Comparison of ENCODE assay signal across 35 cellular contexts in genomic region chr17:41559548-41559947, GRCh38. TPM values are rescaled to one million over a fixed set of nuclear protein-coding genes. Genes with fewer than 3 reads are reported as not detected.
DNase-seq lines count a peak whose midpoint lies in the region; TF ChIP-seq lines count a peak whose summit lies in the region.
"Had no signal": no experiment of that assay in that cellular context is flagged by ENCODE, and none has a peak within 500 bp of the region (broad histone marks: within the 10 kb centered on the region; RNA-seq: fewer than 3 reads in every experiment).

No MANE protein-coding gene starts in this region.

- H3K4me3 ChIP-seq in adipocyte (ENCODE audit: low read length) = no peak overlapping the region
- H3K4me3 ChIP-seq in fibroblast of the aortic adventitia (ENCODE audit: low read depth, low read length) = no peak overlapping the region
- no peak overlapping the region for H3K4me3 ChIP-seq in smooth muscle cell
- no peak overlapping the region for H3K4me3 ChIP-seq in testis
- H3K4me3 ChIP-seq: ascending aorta, dorsolateral prefrontal cortex, GM12878, heart left ventricle, lung, ovary, right atrium auricular region had no signal

- TF ChIP-seq POLR2A in testis (IDR thresholded peaks at IDR 0.05) = no peak

- TF ChIP-seq CTCF in HFFc6 (IDR thresholded peaks at IDR 0.05) (no peak), fibroblast of the aortic adventitia (IDR thresholded peaks at IDR 0.05; ENCODE audit: insufficient read depth, low read length) (no peak), smooth muscle cell (IDR thresholded peaks at IDR 0.05; ENCODE audit: borderline replicate concordance, insufficient read depth, poor library complexity, severe bottlenecking) (no peak), testis (IDR thresholded peaks at IDR 0.05) (no peak)

- H3K27ac ChIP-seq in smooth muscle cell (ENCODE audit: low read depth) (no peak overlapping the region), testis (no peak overlapping the region)
- H3K27ac ChIP-seq: ascending aorta, dorsolateral prefrontal cortex, heart left ventricle, ovary, right atrium auricular region had no signal

- H2AFZ ChIP-seq in smooth muscle cell (ENCODE audit: low read depth) = no peak overlapping the region

- intact Hi-C loops in testis (cut with DNase I; ENCODE audit: low total_unique reads) = no loop called here

- no peaks in the 10 kb centered on the region for H3K36me3 ChIP-seq in adipocyte (ENCODE audit: control insufficient read depth, insufficient read depth, low read length, severe bottlenecking)
- H3K36me3 ChIP-seq in smooth muscle cell (ENCODE audit: low read depth) = no peaks in the 10 kb centered on the region
- no peaks in the 10 kb centered on the region for H3K36me3 ChIP-seq in testis (ENCODE audit: low read depth, missing control alignments)
- H3K36me3 ChIP-seq: ascending aorta, heart left ventricle, ovary, right atrium auricular region had no signal

- H3K27ac Mint-ChIP-seq in HFFc6 = no peak overlapping the region
- H3K27ac Mint-ChIP-seq: activated CD8-positive, alpha-beta T cell treated with anti-CD3 and anti-CD28 coated beads for 36 hours; activated naive CD4-positive, alpha-beta T cell treated with anti-CD3 and anti-CD28 coated beads, Interleukin-2, amount 50 U/mL, for 72 hours; activated T-helper 2 cell treated with anti-CD3 and anti-CD28 coated beads, Interferon-gamma antibody, Interleukin-2, Interleukin-4, amounts not matched to agents 10 μg/mL and 5 μg/mL and 100 μg/mL, durations not matched to agents 14 hours and 24 hours and 36 hours; nephron; stimulated activated effector memory CD8-positive, alpha-beta T cell treated with anti-CD3 and anti-CD28 coated beads, Interleukin-12 subunit alpha, Interleukin-12 subunit beta, amount 100 ng/mL, for 72 hours had no signal

- no peaks in the 10 kb centered on the region for H4K20me1 ChIP-seq in smooth muscle cell (ENCODE audit: low read depth)

- no peak overlapping the region for H3K4me3 Mint-ChIP-seq in HFFc6
- H3K4me3 Mint-ChIP-seq: activated CD8-positive, alpha-beta T cell treated with anti-CD3 and anti-CD28 coated beads for 36 hours; CD14-positive monocyte; nephron; stimulated activated effector memory CD8-positive, alpha-beta T cell treated with anti-CD3 and anti-CD28 coated beads, Interleukin-12 subunit alpha, Interleukin-12 subunit beta, amount 100 ng/mL, for 72 hours had no signal

- H3K9me3 ChIP-seq in adipocyte (ENCODE audit: control insufficient read depth, low read length) (no peaks in the 10 kb centered on the region), smooth muscle cell (replicated peaks; ENCODE audit: low read depth) (no peaks in the 10 kb centered on the region), testis (no peaks in the 10 kb centered on the region)
- H3K9me3 ChIP-seq: ascending aorta, heart left ventricle, ovary, right atrium auricular region had no signal

- peaks cover 31% of the 10 kb centered on the region for H3K27me3 Mint-ChIP-seq in HFFc6 (ENCODE audit: insufficient read depth)

- H3K4me1 ChIP-seq in adipocyte (ENCODE audit: control insufficient read depth, insufficient read depth, low read length) (peaks cover 28% of the 10 kb centered on the region), smooth muscle cell (ENCODE audit: low read depth) (peaks cover 12% of the 10 kb centered on the region), testis (no peaks in the 10 kb centered on the region)
- H3K4me1 ChIP-seq: ascending aorta, heart left ventricle, right atrium auricular region had no signal

- H3K36me3 Mint-ChIP-seq in HFFc6 (ENCODE audit: low read depth) = no peaks in the 10 kb centered on the region
- H3K36me3 Mint-ChIP-seq: activated naive CD4-positive, alpha-beta T cell treated with anti-CD3 and anti-CD28 coated beads, Interleukin-2, amount 50 U/mL, for 72 hours; CD14-positive monocyte; stimulated activated effector memory CD8-positive, alpha-beta T cell treated with anti-CD3 and anti-CD28 coated beads, Interleukin-12 subunit alpha, Interleukin-12 subunit beta, amount 100 ng/mL, for 72 hours had no signal

- H3K9me3 Mint-ChIP-seq in HFFc6 = no peaks in the 10 kb centered on the region
- H3K9me3 Mint-ChIP-seq: activated CD8-positive, alpha-beta T cell treated with anti-CD3 and anti-CD28 coated beads for 36 hours; activated naive CD4-positive, alpha-beta T cell treated with anti-CD3 and anti-CD28 coated beads, Interleukin-2, amount 50 U/mL, for 72 hours; activated T-helper 2 cell treated with anti-CD3 and anti-CD28 coated beads, Interferon-gamma antibody, Interleukin-2, Interleukin-4, amounts not matched to agents 10 μg/mL and 5 μg/mL and 100 μg/mL, durations not matched to agents 14 hours and 24 hours and 36 hours; CD14-positive monocyte; nephron; stimulated activated effector memory CD8-positive, alpha-beta T cell treated with anti-CD3 and anti-CD28 coated beads, Interleukin-12 subunit alpha, Interleukin-12 subunit beta, amount 100 ng/mL, for 72 hours had no signal

- peak; percentile 16 for DNase-seq in HFFc6
- DNase-seq in adipocyte (ENCODE audit: low read depth) = peak; percentile 15
- DNase-seq in fibroblast of the aortic adventitia (ENCODE audit: low read depth) = peak; percentile 51
- no peak for DNase-seq in smooth muscle cell (lab: John Stamatoyannopoulos, UW; ENCODE audit: unreplicated experiment)
- no peak for DNase-seq in COLO668 (lab: John Stamatoyannopoulos, UW; ENCODE audit: unreplicated experiment)
- DNase-seq in cerebellar cortex (ENCODE audit: low spot score) = no peak
- DNase-seq in testis = no peak
- DNase-seq: activated CD8-positive, alpha-beta T cell treated with anti-CD3 and anti-CD28 coated beads for 36 hours; cerebellar nuclear complex; DND-41; dorsolateral prefrontal cortex; GOT3; heart left ventricle; KBM-7; MV-4-11; NCI-H146; NCI-H2107; NCI-H446; NCI-H82; ovary; stimulated activated CD4-positive, alpha-beta T cell treated with anti-CD3 and anti-CD28 coated beads, Interleukin-4, amount 100 ng/mL, for 24 hours; substantia nigra had no signal

- no peaks in the 10 kb centered on the region for H3K79me2 ChIP-seq in smooth muscle cell (ENCODE audit: low read depth)

- H3F3A ChIP-seq in smooth muscle cell (ENCODE audit: low read depth) = no peaks in the 10 kb centered on the region

- H3K9ac ChIP-seq in adipocyte (ENCODE audit: low read length) = no peak overlapping the region
- H3K9ac ChIP-seq in smooth muscle cell (ENCODE audit: low read depth) = no peak overlapping the region

- WGBS in smooth muscle cell (ENCODE audit: low lambda C conversion rate) = 79% methylated on average over 2 of the region's 2 CpGs
- 86 to 88% methylated on average over 2 of the region's 2 CpGs for WGBS in testis, 2 donors

- H3K27me3 ChIP-seq in adipocyte (replicated peaks; ENCODE audit: control insufficient read depth, insufficient read depth, low read length) (peaks cover 19% of the 10 kb centered on the region), smooth muscle cell (ENCODE audit: low read depth) (no peaks in the 10 kb centered on the region), testis (no peaks in the 10 kb centered on the region)
- H3K27me3 ChIP-seq: ascending aorta, ovary, right atrium auricular region had no signal

- H3K4me1 Mint-ChIP-seq in HFFc6 (ENCODE audit: low read depth) = peaks cover 21% of the 10 kb centered on the region
- H3K4me1 Mint-ChIP-seq: CD14-positive monocyte; stimulated activated effector memory CD8-positive, alpha-beta T cell treated with anti-CD3 and anti-CD28 coated beads, Interleukin-12 subunit alpha, Interleukin-12 subunit beta, amount 100 ng/mL, for 72 hours had no signal

- H3K4me2 ChIP-seq in smooth muscle cell = peak overlapping the region; percentile 13

RNA-seq across cellular contexts. Expression of gene KRT9, which starts 12.3 kb away (rescaled TPM):
- not detected for total RNA-seq in HFFc6 (2021; fragmentation: NEBNext Ultra II Directional; extraction: Animal tissue kit (Norgen Biotek cat#: 25700))
- total RNA-seq in fibroblast of the aortic adventitia (ENCODE audit: low replicate concordance) (not detected in 2 replicates), smooth muscle cell (0.22 and 1.3 TPM in 2 replicates), testis (under 1 TPM in 1 of 2 donors, not detected in 1; 0.43 TPM)
- polyA plus RNA-seq in smooth muscle cell (not detected in 2 replicates), testis (ENCODE audit: insufficient read depth, low read depth, low replicate concordance) (0.29 TPM)
- total RNA-seq: activated CD8-positive, alpha-beta T cell treated with anti-CD3 and anti-CD28 coated beads for 36 hours; activated naive CD4-positive, alpha-beta T cell treated with anti-CD3 and anti-CD28 coated beads, Interleukin-2, amount 50 U/mL, for 72 hours; activated T-helper 2 cell treated with anti-CD3 and anti-CD28 coated beads, Interferon-gamma antibody, Interleukin-2, Interleukin-4, amounts not matched to agents 10 μg/mL and 5 μg/mL and 100 μg/mL, durations not matched to agents 14 hours and 24 hours and 36 hours; ascending aorta; GM12878; heart left ventricle; HT1080; lung; mucosa of gallbladder; ovary; right atrium auricular region; T-helper 2 cell treated with Interferon-gamma antibody and Interleukin-4, amounts not matched to agents 100 ng/mL and 5 ng/mL, for 36 hours; ureter had no signal
- polyA plus RNA-seq: CD14-positive monocyte, GM12878, heart left ventricle, lung, ovary had no signal

RNA-seq across cellular contexts. Expression of gene KRT14, which starts 27.1 kb away (rescaled TPM):
- total RNA-seq in HFFc6 (2021; fragmentation: NEBNext Ultra II Directional; extraction: Animal tissue kit (Norgen Biotek cat#: 25700)) = 1 to 10 TPM in 4 of 6 experiments, under 1 TPM in 2; 0.14 to 2.0 (median 1.5) TPM
- 0.82 and 1.3 TPM in 2 replicates for total RNA-seq in fibroblast of the aortic adventitia (ENCODE audit: low replicate concordance)
- 235 and 348 TPM in 2 replicates for total RNA-seq in smooth muscle cell
- 193 and 492 TPM in 2 replicates for polyA plus RNA-seq in smooth muscle cell
- total RNA-seq in testis = under 1 TPM in 1 of 2 donors, not detected in 1; 0.24 TPM
- polyA plus RNA-seq in testis (ENCODE audit: insufficient read depth, low read depth, low replicate concordance) = 0.37 TPM
- total RNA-seq: activated CD8-positive, alpha-beta T cell treated with anti-CD3 and anti-CD28 coated beads for 36 hours; activated naive CD4-positive, alpha-beta T cell treated with anti-CD3 and anti-CD28 coated beads, Interleukin-2, amount 50 U/mL, for 72 hours; activated T-helper 2 cell treated with anti-CD3 and anti-CD28 coated beads, Interferon-gamma antibody, Interleukin-2, Interleukin-4, amounts not matched to agents 10 μg/mL and 5 μg/mL and 100 μg/mL, durations not matched to agents 14 hours and 24 hours and 36 hours; dorsolateral prefrontal cortex; GM12878; T-helper 2 cell treated with Interferon-gamma antibody and Interleukin-4, amounts not matched to agents 100 ng/mL and 5 ng/mL, for 36 hours had no signal
- polyA plus RNA-seq: CD14-positive monocyte, heart left ventricle, ovary had no signal

RNA-seq across cellular contexts. Expression of gene KRT19, which starts 31.4 kb away (rescaled TPM):
- 100 to 1,000 TPM in 2 of 6 experiments, 10 to 100 TPM in 4; 45.7 to 244 (median 50.6) TPM for total RNA-seq in HFFc6 (2021; fragmentation: NEBNext Ultra II Directional; extraction: Animal tissue kit (Norgen Biotek cat#: 25700))
- total RNA-seq in fibroblast of the aortic adventitia (ENCODE audit: low replicate concordance) = 50.7 and 78.5 TPM in 2 replicates
- total RNA-seq in smooth muscle cell = 539 and 722 TPM in 2 replicates
- 454 and 1,762 TPM in 2 replicates for polyA plus RNA-seq in smooth muscle cell
- total RNA-seq in testis = 1 to 10 TPM; 3.9 to 5.5 TPM
- 49.5 TPM for polyA plus RNA-seq in testis (ENCODE audit: insufficient read depth, low read depth, low replicate concordance)
- total RNA-seq: activated CD8-positive, alpha-beta T cell treated with anti-CD3 and anti-CD28 coated beads for 36 hours; activated naive CD4-positive, alpha-beta T cell treated with anti-CD3 and anti-CD28 coated beads, Interleukin-2, amount 50 U/mL, for 72 hours; activated T-helper 2 cell treated with anti-CD3 and anti-CD28 coated beads, Interferon-gamma antibody, Interleukin-2, Interleukin-4, amounts not matched to agents 10 μg/mL and 5 μg/mL and 100 μg/mL, durations not matched to agents 14 hours and 24 hours and 36 hours; T-helper 2 cell treated with Interferon-gamma antibody and Interleukin-4, amounts not matched to agents 100 ng/mL and 5 ng/mL, for 36 hours had no signal
- polyA plus RNA-seq: CD14-positive monocyte had no signal

RNA-seq across cellular contexts. Expression of gene KRT15, which starts 40.9 kb away (rescaled TPM):
- 1 to 10 TPM; 5.0 to 8.6 (median 6.9) TPM for total RNA-seq in HFFc6 (2021; fragmentation: NEBNext Ultra II Directional; extraction: Animal tissue kit (Norgen Biotek cat#: 25700))
- total RNA-seq in fibroblast of the aortic adventitia (ENCODE audit: low replicate concordance) (0.63 TPM in 1 of 2 replicates, not detected in the other), smooth muscle cell (0.49 and 1.7 TPM in 2 replicates), testis (10 to 100 TPM in 1 of 2 donors, 1 to 10 TPM in 1; 5.8 to 19.4 TPM)
- polyA plus RNA-seq in smooth muscle cell (0.93 and 1.3 TPM in 2 replicates), testis (ENCODE audit: insufficient read depth, low read depth, low replicate concordance) (21.7 TPM)
- total RNA-seq: activated CD8-positive, alpha-beta T cell treated with anti-CD3 and anti-CD28 coated beads for 36 hours; activated naive CD4-positive, alpha-beta T cell treated with anti-CD3 and anti-CD28 coated beads, Interleukin-2, amount 50 U/mL, for 72 hours; activated T-helper 2 cell treated with anti-CD3 and anti-CD28 coated beads, Interferon-gamma antibody, Interleukin-2, Interleukin-4, amounts not matched to agents 10 μg/mL and 5 μg/mL and 100 μg/mL, durations not matched to agents 14 hours and 24 hours and 36 hours; T-helper 2 cell treated with Interferon-gamma antibody and Interleukin-4, amounts not matched to agents 100 ng/mL and 5 ng/mL, for 36 hours had no signal
- polyA plus RNA-seq: CD14-positive monocyte had no signal

RNA-seq across cellular contexts. Expression of gene KRT16, which starts 53.0 kb away (rescaled TPM):
- total RNA-seq in HFFc6 (2021; fragmentation: NEBNext Ultra II Directional; extraction: Animal tissue kit (Norgen Biotek cat#: 25700)) = under 1 TPM in 4 of 6 experiments, not detected in 2; 0.11 to 0.47 (median 0.17) TPM
- 0.98 and 2.0 TPM in 2 replicates for total RNA-seq in fibroblast of the aortic adventitia (ENCODE audit: low replicate concordance)
- total RNA-seq in smooth muscle cell = 404 and 521 TPM in 2 replicates
- polyA plus RNA-seq in smooth muscle cell = 304 and 399 TPM in 2 replicates
- total RNA-seq in testis = not detected
- polyA plus RNA-seq in testis (ENCODE audit: insufficient read depth, low read depth, low replicate concordance) = not detected
- total RNA-seq: activated CD8-positive, alpha-beta T cell treated with anti-CD3 and anti-CD28 coated beads for 36 hours; activated naive CD4-positive, alpha-beta T cell treated with anti-CD3 and anti-CD28 coated beads, Interleukin-2, amount 50 U/mL, for 72 hours; activated T-helper 2 cell treated with anti-CD3 and anti-CD28 coated beads, Interferon-gamma antibody, Interleukin-2, Interleukin-4, amounts not matched to agents 10 μg/mL and 5 μg/mL and 100 μg/mL, durations not matched to agents 14 hours and 24 hours and 36 hours; GM12878; heart left ventricle; HT1080; mucosa of gallbladder; T-helper 2 cell treated with Interferon-gamma antibody and Interleukin-4, amounts not matched to agents 100 ng/mL and 5 ng/mL, for 36 hours had no signal
- polyA plus RNA-seq: CD14-positive monocyte, ovary had no signal

Comparison
In these comparisons a context has a peak if more than half of its experiments do, and no peak if none do; other contexts are left out.
1. DNase-seq: peak in HFFc6 (single experiment), adipocyte (single experiment) and fibroblast of the aortic adventitia (single experiment); none in smooth muscle cell (single experiment), COLO668 (single experiment), cerebellar cortex (single experiment) and testis (single experiment).
2. RNA of gene KRT14, which starts 27.1 kb away (total RNA-seq): 235 to 348 TPM in smooth muscle cell; 0.14 to 2.0 TPM in HFFc6, 0.82 to 1.3 TPM in fibroblast of the aortic adventitia and 0.24 TPM in testis; every median in the first group is over 10 times any median in the second.